In genomic region chr2:217935901-217936684, GRCh38 we compare ENCODE assay signal across 10 cellular contexts.
A peak's percentile ranks its signal among the peaks of the same experiment; 100 is the strongest.
DNase-seq lines count a peak whose midpoint lies in the region; ATAC-seq and TF ChIP-seq lines count a peak whose summit lies in the region.
"Had no signal": no experiment of that assay in that cellular context is flagged by ENCODE, and none has a peak within 500 bp of the region (broad histone marks: within the 10 kb centered on the region; RNA-seq: fewer than 3 reads in every experiment).

No MANE protein-coding gene starts in this region.

- H3K4me1 ChIP-seq in lung (ENCODE audit: control insufficient read depth in 2 of 2, insufficient read depth in 2 of 2, low read length in 2 of 2) (peaks cover 33 to 73% of the 10 kb centered on the region in 2 donors), thyroid gland (peaks cover 100% of the 10 kb centered on the region in 2 donors)

- H3K27ac ChIP-seq in dorsolateral prefrontal cortex (peak overlapping the region in 39 of 59 donors; percentile 4 to 84 (median 49)), lung (ENCODE audit: low read depth in 1 of 2, low read length in 1 of 2) (peak overlapping the region; percentile 95), thyroid gland (peak overlapping the region; percentile 96 to 99 (median 97))

- intact Hi-C loops in dorsolateral prefrontal cortex (cut with DNase I) (loop anchor here (5.0 to 10.0 kb wide), 2 partner anchors 49 to 149 kb away; no protein-coding TSS in a partner anchor), thyroid gland (cut with DNase I) (loop anchor here (5.0 kb wide), 1 partner anchor 44 kb away; no protein-coding TSS in a partner anchor)

- TF ChIP-seq CTCF in dorsolateral prefrontal cortex (IDR thresholded peaks at IDR 0.05 in 54 of 56, conservative IDR thresholded peaks at IDR 0.05 in 2 of 56; ENCODE audit: low read depth in 1 of 56, partially characterized antibody in 56 of 56) = no peak
- no peak for TF ChIP-seq CTCF in lung (IDR thresholded peaks at IDR 0.05; ENCODE audit: control extremely low read depth, extremely low read depth)
- TF ChIP-seq CTCF in thyroid gland (IDR thresholded peaks at IDR 0.05) = no peak

- H3K9me3 ChIP-seq in lung (ENCODE audit: control insufficient read depth in 2 of 2, insufficient read depth in 1 of 2, low read length in 1 of 2) (no peaks in the 10 kb centered on the region), thyroid gland (no peaks in the 10 kb centered on the region)

- H3K4me3 ChIP-seq in dorsolateral prefrontal cortex (peak overlapping the region in 6 of 59 donors; percentile 13 to 80 (median 30)), lung (no peak overlapping the region), thyroid gland (replicated peaks in 1 of 3) (no peak overlapping the region)

- TF ChIP-seq POLR2A in thyroid gland (IDR thresholded peaks at IDR 0.05) = peak in 1 of 2 donors; percentile 61

- DNase-seq in LHCN-M2 (ENCODE audit: low read depth) = peak; percentile 26
- DNase-seq in dorsolateral prefrontal cortex = no peak
- DNase-seq in lung (ENCODE audit: low spot score) = no peak
- DNase-seq in thyroid gland = peak; percentile 92 to 93
- no peak for DNase-seq in medulla oblongata (ENCODE audit: extremely low spot score)
- DNase-seq in CD1c-positive myeloid dendritic cell (ENCODE audit: extremely low spot score) = no peak
- DNase-seq in GOT3 (lab: John Stamatoyannopoulos, UW) = no peak
- DNase-seq: DMS79 treated with DMSO at 0.1 percent for 48 hours, NCI-H2227 treated with DMSO at 0.1 percent for 48 hours had no signal

- H3K36me3 ChIP-seq in lung (ENCODE audit: control insufficient read depth in 2 of 2, insufficient read depth in 2 of 2, low read length in 2 of 2) = peaks cover 0 to 11% of the 10 kb centered on the region in 2 donors
- no peaks in the 10 kb centered on the region for H3K36me3 ChIP-seq in thyroid gland

- ATAC-seq in lung (ENCODE audit: insufficient read depth, low FRiP score) (no peak), HG03565 (IDR thresholded peaks at IDR 0.05; ENCODE audit: unreplicated experiment) (no peak)

- no peaks in the 10 kb centered on the region for H3K27me3 ChIP-seq in dorsolateral prefrontal cortex
- no peaks in the 10 kb centered on the region for H3K27me3 ChIP-seq in lung (ENCODE audit: control insufficient read depth, insufficient read depth)
- H3K27me3 ChIP-seq in thyroid gland = no peaks in the 10 kb centered on the region

- 53 to 82% methylated on average over 10 of the region's 10 CpGs for WGBS in lung, 2 donors
- WGBS in thyroid gland, 2 donors = 35 to 48% methylated on average over 10 of the region's 10 CpGs

Comparison
In these comparisons a context has a peak if more than half of its experiments do, and no peak if none do; other contexts are left out.
1. DNase-seq: peak in LHCN-M2 (single experiment) and thyroid gland (2 of 2); none in dorsolateral prefrontal cortex (0 of 10), lung (single experiment), medulla oblongata (single experiment), CD1c-positive myeloid dendritic cell (single experiment) and GOT3 (single experiment).
2. Peak in every context shown above with its lines, with median percentiles within 50 percentile points of each other: H3K27ac ChIP-seq.